1 cellular context compared by ENCODE assay signal in the genomic region with DNA sequence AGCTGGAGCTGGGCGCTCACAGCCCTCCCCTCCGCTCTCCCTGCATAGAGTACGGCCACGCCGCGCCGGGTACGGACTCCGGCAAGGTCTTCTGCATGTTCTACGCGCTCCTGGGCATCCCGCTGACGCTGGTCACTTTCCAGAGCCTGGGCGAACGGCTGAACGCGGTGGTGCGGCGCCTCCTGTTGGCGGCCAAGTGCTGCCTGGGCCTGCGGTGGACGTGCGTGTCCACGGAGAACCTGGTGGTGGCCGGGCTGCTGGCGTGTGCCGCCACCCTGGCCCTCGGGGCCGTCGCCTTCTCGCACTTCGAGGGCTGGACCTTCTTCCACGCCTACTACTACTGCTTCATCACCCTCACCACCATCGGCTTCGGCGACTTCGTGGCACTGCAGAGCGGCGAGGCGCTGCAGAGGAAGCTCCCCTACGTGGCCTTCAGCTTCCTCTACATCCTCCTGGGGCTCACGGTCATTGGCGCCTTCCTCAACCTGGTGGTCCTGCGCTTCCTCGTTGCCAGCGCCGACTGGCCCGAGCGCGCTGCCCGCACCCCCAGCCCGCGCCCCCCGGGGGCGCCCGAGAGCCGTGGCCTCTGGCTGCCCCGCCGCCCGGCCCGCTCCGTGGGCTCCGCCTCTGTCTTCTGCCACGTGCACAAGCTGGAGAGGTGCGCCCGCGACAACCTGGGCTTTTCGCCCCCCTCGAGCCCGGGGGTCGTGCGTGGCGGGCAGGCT.
TF ChIP-seq lines count a peak whose summit lies in the region.

No MANE protein-coding gene starts in this region.

TF ChIP-seq in HepG2, 621 proteins besides CTCF, POLR2A, EP300 and RAD21 (continued from another document and continues in another):
- TF ChIP-seq NFAT5 (CRISPR knock-in tag; IDR thresholded peaks at IDR 0.05) (no peak), ZNF12 (CRISPR knock-in tag; IDR thresholded peaks at IDR 0.05) (no peak), CBX5 (CRISPR knock-in tag; IDR thresholded peaks at IDR 0.05; ENCODE audit: borderline replicate concordance) (no peak), NFIB (CRISPR knock-in tag; IDR thresholded peaks at IDR 0.05; ENCODE audit: borderline replicate concordance) (no peak), TGIF2 (CRISPR knock-in tag; IDR thresholded peaks at IDR 0.05) (no peak), NR3C1 (CRISPR knock-in tag; IDR thresholded peaks at IDR 0.05) (no peak), ZNF775 (CRISPR knock-in tag; IDR thresholded peaks at IDR 0.05; ENCODE audit: borderline replicate concordance) (no peak), ZNF318 (CRISPR knock-in tag; IDR thresholded peaks at IDR 0.05) (no peak), GPBP1L1 (CRISPR knock-in tag; IDR thresholded peaks at IDR 0.05) (no peak), MAX (IDR thresholded peaks at IDR 0.05) (0 out of 2 replicates have a peak, but pooled peaks have one; percentile 24), KDM2A (CRISPR knock-in tag; IDR thresholded peaks at IDR 0.05; ENCODE audit: borderline replicate concordance, low read depth) (no peak), ZNF564 (CRISPR knock-in tag; IDR thresholded peaks at IDR 0.05) (no peak), KDM3A (CRISPR knock-in tag; IDR thresholded peaks at IDR 0.05; ENCODE audit: low read depth) (no peak), ZNF383 (CRISPR knock-in tag; IDR thresholded peaks at IDR 0.05; ENCODE audit: borderline replicate concordance) (no peak), SP4 (CRISPR knock-in tag; IDR thresholded peaks at IDR 0.05) (no peak; the same call in 1 of the 2 replicates), XBP1 (CRISPR knock-in tag; IDR thresholded peaks at IDR 0.05) (no peak), ZNF672 (CRISPR knock-in tag; IDR thresholded peaks at IDR 0.05) (no peak), ZNF3 (CRISPR knock-in tag; IDR thresholded peaks at IDR 0.05) (no peak), ZNF468 (CRISPR knock-in tag; IDR thresholded peaks at IDR 0.05) (no peak), ZNF501 (CRISPR knock-in tag; IDR thresholded peaks at IDR 0.05) (0 out of 2 replicates have a peak, but pooled peaks have one; percentile 35), ZNF572 (CRISPR knock-in tag; IDR thresholded peaks at IDR 0.05) (peak; percentile 84; the same call in 1 of the 2 replicates), SAP130 (CRISPR knock-in tag; IDR thresholded peaks at IDR 0.05; ENCODE audit: low read depth) (no peak), RBFOX2 (IDR thresholded peaks at IDR 0.05; ENCODE audit: low read depth, low read length) (no peak), NFKBIZ (CRISPR knock-in tag; IDR thresholded peaks at IDR 0.05) (no peak), MZF1 (CRISPR knock-in tag; IDR thresholded peaks at IDR 0.05; ENCODE audit: borderline replicate concordance) (no peak), STAT5B (CRISPR knock-in tag; IDR thresholded peaks at IDR 0.05) (no peak), THRA (CRISPR knock-in tag; IDR thresholded peaks at IDR 0.05; ENCODE audit: borderline replicate concordance) (no peak), RFX1 (IDR thresholded peaks at IDR 0.05) (no peak), ZNF879 (CRISPR knock-in tag; IDR thresholded peaks at IDR 0.05) (no peak), ZNF816 (CRISPR knock-in tag; IDR thresholded peaks at IDR 0.05; ENCODE audit: borderline replicate concordance) (no peak), MAFK (conservative IDR thresholded peaks at IDR 0.05 in 1 of 2, IDR thresholded peaks at IDR 0.05 in 1 of 2; ENCODE audit: low read length in 2 of 2) (no peak), GLMP (CRISPR knock-in tag; IDR thresholded peaks at IDR 0.05; ENCODE audit: borderline replicate concordance) (no peak)
- TF ChIP-seq, protein P1, sequence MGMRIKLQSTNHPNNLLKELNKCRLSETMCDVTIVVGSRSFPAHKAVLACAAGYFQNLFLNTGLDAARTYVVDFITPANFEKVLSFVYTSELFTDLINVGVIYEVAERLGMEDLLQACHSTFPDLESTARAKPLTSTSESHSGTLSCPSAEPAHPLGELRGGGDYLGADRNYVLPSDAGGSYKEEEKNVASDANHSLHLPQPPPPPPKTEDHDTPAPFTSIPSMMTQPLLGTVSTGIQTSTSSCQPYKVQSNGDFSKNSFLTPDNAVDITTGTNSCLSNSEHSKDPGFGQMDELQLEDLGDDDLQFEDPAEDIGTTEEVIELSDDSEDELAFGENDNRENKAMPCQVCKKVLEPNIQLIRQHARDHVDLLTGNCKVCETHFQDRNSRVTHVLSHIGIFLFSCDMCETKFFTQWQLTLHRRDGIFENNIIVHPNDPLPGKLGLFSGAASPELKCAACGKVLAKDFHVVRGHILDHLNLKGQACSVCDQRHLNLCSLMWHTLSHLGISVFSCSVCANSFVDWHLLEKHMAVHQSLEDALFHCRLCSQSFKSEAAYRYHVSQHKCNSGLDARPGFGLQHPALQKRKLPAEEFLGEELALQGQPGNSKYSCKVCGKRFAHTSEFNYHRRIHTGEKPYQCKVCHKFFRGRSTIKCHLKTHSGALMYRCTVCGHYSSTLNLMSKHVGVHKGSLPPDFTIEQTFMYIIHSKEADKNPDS (CRISPR knock-in tag; IDR thresholded peaks at IDR 0.05): no peak
- TF ChIP-seq, protein P2, sequence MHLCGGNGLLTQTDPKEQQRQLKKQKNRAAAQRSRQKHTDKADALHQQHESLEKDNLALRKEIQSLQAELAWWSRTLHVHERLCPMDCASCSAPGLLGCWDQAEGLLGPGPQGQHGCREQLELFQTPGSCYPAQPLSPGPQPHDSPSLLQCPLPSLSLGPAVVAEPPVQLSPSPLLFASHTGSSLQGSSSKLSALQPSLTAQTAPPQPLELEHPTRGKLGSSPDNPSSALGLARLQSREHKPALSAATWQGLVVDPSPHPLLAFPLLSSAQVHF (CRISPR knock-in tag; IDR thresholded peaks at IDR 0.05): no peak
